In genomic region chr5:132821791-132822190, GRCh38 we compare ENCODE assay signal across 16 cellular contexts. TPM values are rescaled to one million over a fixed set of nuclear protein-coding genes. Genes with fewer than 3 reads are reported as not detected.
A peak's percentile ranks its signal among the peaks of the same experiment; 100 is the strongest.
DNase-seq lines count a peak whose midpoint lies in the region; ATAC-seq and FAIRE-seq lines count a peak whose summit lies in the region.
"Had no signal": no experiment of that assay in that cellular context is flagged by ENCODE, and none has a peak within 500 bp of the region (broad histone marks: within the 10 kb centered on the region; RNA-seq: fewer than 3 reads in every experiment).

No MANE protein-coding gene starts in this region.

- CTCF ChIA-PET in CD4-positive, alpha-beta memory T cell (lab: Charles Lee; ENCODE audit: partially characterized antibody), result interaction anchor here (0.7 to 3.4 kb wide), 10 partner anchors 7 to 548 kb away, joined by 3 to 47 read pairs (median 10); partner anchors contain the start of gene KIF3A

- no peaks in the 10 kb centered on the region for H3K9me3 Mint-ChIP-seq in CD4-positive, alpha-beta memory T cell
- H3K9me3 Mint-ChIP-seq: activated T-helper 2 cell treated with anti-CD3 and anti-CD28 coated beads, Interferon-gamma antibody, Interleukin-2, Interleukin-4, amounts not matched to agents 10 μg/mL and 5 μg/mL and 100 μg/mL, durations not matched to agents 14 hours and 24 hours and 36 hours; memory B cell had no signal

- intact Hi-C loops in sciatic nerve (cut with DNase I), result no loop called here
- intact Hi-C loops in CD4-positive, alpha-beta memory T cell (cut with micrococcal nuclease), result loop anchor here (2.0 to 10.0 kb wide), 4 partner anchors 75 to 527 kb away; partner anchors contain the start of genes CCNI2, KIF3A and SLC22A4

- H3K9me3 ChIP-seq in SJCRH30 (replicated peaks), result no peaks in the 10 kb centered on the region
- H3K9me3 ChIP-seq in CD4-positive, alpha-beta memory T cell (ENCODE audit: control insufficient read depth in 1 of 2, low read length in 2 of 2), result no peaks in the 10 kb centered on the region
- H3K9me3 ChIP-seq: A549, gastroesophageal sphincter, prostate gland had no signal

- POLR2A ChIA-PET in CD4-positive, alpha-beta memory T cell (lab: Charles Lee; ENCODE audit: partially characterized antibody), result no interaction called here

- peaks cover 20 to 24% of the 10 kb centered on the region in 2 donors for H3K27me3 Mint-ChIP-seq in CD4-positive, alpha-beta memory T cell

- H3K36me3 Mint-ChIP-seq in CD4-positive, alpha-beta memory T cell, result no peaks in the 10 kb centered on the region
- H3K36me3 Mint-ChIP-seq: memory B cell had no signal

- H3K4me3 ChIP-seq in SJCRH30, result no peak overlapping the region
- H3K4me3 ChIP-seq in CD4-positive, alpha-beta memory T cell (ENCODE audit: low read length in 2 of 2), result no peak overlapping the region
- H3K4me3 ChIP-seq: A549, gastroesophageal sphincter, prostate gland had no signal

- H3K36me3 ChIP-seq in SJCRH30, result no peaks in the 10 kb centered on the region
- H3K36me3 ChIP-seq in CD4-positive, alpha-beta memory T cell (ENCODE audit: insufficient read depth, low read length), result no peaks in the 10 kb centered on the region
- H3K36me3 ChIP-seq: prostate gland had no signal

- no peak for FAIRE-seq in frontal cortex (lab: Jason Lieb, UNC)
- FAIRE-seq: A549, colon had no signal

- peaks cover 2 to 12% (median 7%) of the 10 kb centered on the region in 4 donors for H3K4me1 Mint-ChIP-seq in CD4-positive, alpha-beta memory T cell

- no peaks in the 10 kb centered on the region for H3K27me3 ChIP-seq in SJCRH30
- H3K27me3 ChIP-seq in CD4-positive, alpha-beta memory T cell (ENCODE audit: insufficient read depth, low read length), result peaks cover 20% of the 10 kb centered on the region

- no peak overlapping the region for H3K27ac Mint-ChIP-seq in CD4-positive, alpha-beta memory T cell
- H3K27ac Mint-ChIP-seq: activated T-helper 2 cell treated with anti-CD3 and anti-CD28 coated beads, Interferon-gamma antibody, Interleukin-2, Interleukin-4, amounts not matched to agents 10 μg/mL and 5 μg/mL and 100 μg/mL, durations not matched to agents 14 hours and 24 hours and 36 hours; memory B cell had no signal

- DNase-seq in NCI-H1436 (lab: John Stamatoyannopoulos, UW) (peak; percentile 7), NCI-H1436 treated with DMSO at 0.1 percent for 48 hours (lab: John Stamatoyannopoulos, UW) (no peak), SJCRH30 (peak; percentile 64 to 69), frontal cortex (ENCODE audit: low spot score in 2 of 2) (peak; percentile 62 to 78), sciatic nerve (ENCODE audit: low spot score) (no peak), HPDE6-E6E7 (ENCODE audit: extremely low spot score) (no peak), germinal center (ENCODE audit: low spot score) (no peak)
- no peak for DNase-seq in CD4-positive, alpha-beta memory T cell
- DNase-seq: activated CD4-positive, alpha-beta T cell treated with anti-CD3 and anti-CD28 coated beads for 48 hours; SW 1271 had no signal

- peak overlapping the region; percentile 23 for H3K27ac ChIP-seq in SJCRH30
- no peak overlapping the region for H3K27ac ChIP-seq in CD4-positive, alpha-beta memory T cell (ENCODE audit: low read depth, low read length)
- H3K27ac ChIP-seq: A549, prostate gland had no signal

- H3K4me3 Mint-ChIP-seq in CD4-positive, alpha-beta memory T cell, result peak overlapping the region in 1 of 8 donors; percentile 43
- H3K4me3 Mint-ChIP-seq: memory B cell had no signal

- ATAC-seq in sciatic nerve, result peak; percentile 79
- ATAC-seq: A549, gastroesophageal sphincter had no signal

- peaks cover 17% of the 10 kb centered on the region for H3K4me1 ChIP-seq in SJCRH30
- H3K4me1 ChIP-seq in CD4-positive, alpha-beta memory T cell (ENCODE audit: insufficient read depth, low read length), result peaks cover 11% of the 10 kb centered on the region

RNA-seq across cellular contexts. Expression of gene SHROOM1, which starts 8.7 kb away (rescaled TPM):
- total RNA-seq in SJCRH30 (2014; rRNA removed; shearing (Covaris generic)), result 1.6 and 2.5 TPM in 2 replicates
- total RNA-seq in frontal cortex, result 0.82 TPM
- total RNA-seq in sciatic nerve, result 33.3 TPM
- total RNA-seq in CD4-positive, alpha-beta memory T cell, result under 1 TPM in 1 of 2 experiments, not detected in 1; 0.49 TPM
- not detected for polyA plus RNA-seq in CD4-positive, alpha-beta memory T cell

RNA-seq across cellular contexts. Expression of gene SOWAHA, which starts 8.7 kb away (rescaled TPM):
- 0.02 and 0.08 TPM in 2 replicates for total RNA-seq in SJCRH30 (2014; rRNA removed; shearing (Covaris generic))
- 4.5 TPM for total RNA-seq in frontal cortex
- total RNA-seq in sciatic nerve, result 2.5 TPM
- total RNA-seq in CD4-positive, alpha-beta memory T cell, result not detected
- under 1 TPM in 1 of 2 donors, not detected in 1; 0.06 TPM for polyA plus RNA-seq in CD4-positive, alpha-beta memory T cell

RNA-seq across cellular contexts. Expression of gene GDF9, which starts 44.5 kb away (rescaled TPM):
- total RNA-seq in SJCRH30 (2014; rRNA removed; shearing (Covaris generic)), result 0.20 and 0.57 TPM in 2 replicates
- 1.2 TPM for total RNA-seq in frontal cortex
- 0.40 TPM for total RNA-seq in sciatic nerve
- 1 to 10 TPM; 1.1 to 1.9 TPM for total RNA-seq in CD4-positive, alpha-beta memory T cell
- polyA plus RNA-seq in CD4-positive, alpha-beta memory T cell, result under 1 TPM; 0.13 to 0.30 TPM
- total RNA-seq: activated T-helper 2 cell treated with anti-CD3 and anti-CD28 coated beads, Interferon-gamma antibody, Interleukin-2, Interleukin-4, amounts not matched to agents 10 μg/mL and 5 μg/mL and 100 μg/mL, durations not matched to agents 14 hours and 24 hours and 36 hours had no signal

RNA-seq across cellular contexts. Expression of gene UQCRQ, which starts 44.7 kb away (rescaled TPM):
- 229 and 261 TPM in 2 replicates for total RNA-seq in SJCRH30 (2014; rRNA removed; shearing (Covaris generic))
- 75.8 TPM for total RNA-seq in frontal cortex
- 187 TPM for total RNA-seq in sciatic nerve
- total RNA-seq in CD4-positive, alpha-beta memory T cell, result 100 to 1,000 TPM; 124 to 127 TPM
- 100 to 1,000 TPM; 471 to 536 TPM for polyA plus RNA-seq in CD4-positive, alpha-beta memory T cell

RNA-seq across cellular contexts. Expression of gene SEPTIN8, which starts 44.8 kb away (rescaled TPM):
- total RNA-seq in SJCRH30 (2014; rRNA removed; shearing (Covaris generic)), result 25.4 and 26.5 TPM in 2 replicates
- 28.1 TPM for total RNA-seq in frontal cortex
- 59.3 TPM for total RNA-seq in sciatic nerve
- total RNA-seq in CD4-positive, alpha-beta memory T cell, result 10 to 100 TPM; 12.6 to 13.8 TPM
- polyA plus RNA-seq in CD4-positive, alpha-beta memory T cell, result 1 to 10 TPM; 1.1 to 3.3 TPM

Comparison
In these comparisons a context has a peak if more than half of its experiments do, and no peak if none do; other contexts are left out.
1. DNase-seq: peak in NCI-H1436 (single experiment), SJCRH30 (2 of 2) and frontal cortex (2 of 2); none in NCI-H1436 treated with DMSO at 0.1 percent for 48 hours (single experiment), sciatic nerve (single experiment), HPDE6-E6E7 (single experiment), CD4-positive, alpha-beta memory T cell (0 of 5) and germinal center (single experiment).